21 cellular contexts compared by ENCODE assay signal in genomic region chr14:98204139-98204538, GRCh38.
A peak's percentile ranks its signal among the peaks of the same experiment; 100 is the strongest.
DNase-seq lines count a peak whose midpoint lies in the region; ATAC-seq and TF ChIP-seq lines count a peak whose summit lies in the region.
"Had no signal": no experiment of that assay in that cellular context is flagged by ENCODE, and none has a peak within 500 bp of the region (broad histone marks: within the 10 kb centered on the region; RNA-seq: fewer than 3 reads in every experiment).

No MANE protein-coding gene starts in this region.

- no peaks in the 10 kb centered on the region for H3K9me3 ChIP-seq in CD8-positive, alpha-beta T cell (ENCODE audit: low read length)
- no peaks in the 10 kb centered on the region for H3K9me3 ChIP-seq in endodermal cell (ENCODE audit: control insufficient read depth, low read length)
- H3K9me3 ChIP-seq: body of pancreas, SK-N-SH, thyroid gland had no signal

- peaks cover 75% of the 10 kb centered on the region for H3K4me1 Mint-ChIP-seq in T-helper 2 cell treated with Interferon-gamma antibody and Interleukin-4, amounts not matched to agents 5 μg/mL and 100 μg/mL, for 36 hours (ENCODE audit: low read depth)
- peaks cover 96% of the 10 kb centered on the region for H3K4me1 Mint-ChIP-seq in CD8-positive, alpha-beta T cell (ENCODE audit: low read depth)
- H3K4me1 Mint-ChIP-seq in activated T-cell treated with anti-CD3 and anti-CD28 coated beads, Interleukin-2, amount 50 U/mL, for 72 hours (ENCODE audit: low read depth): peaks cover 97% of the 10 kb centered on the region
- peaks cover 12% of the 10 kb centered on the region for H3K4me1 Mint-ChIP-seq in endodermal cell
- H3K4me1 Mint-ChIP-seq: stimulated activated naive B cell treated with anti-CD40 and anti-IgM and Interleukin-4, amounts not matched to agents 10 μg/mL and 1 μg/mL and 100 μg/mL, for 72 hours had no signal

- POLR2A ChIA-PET in CD8-positive, alpha-beta T cell (lab: Charles Lee): interaction anchor here (0.6 to 1.9 kb wide), 3 partner anchors 14 to 63 kb away, joined by 3 to 6 read pairs (median 4); no protein-coding TSS in a partner anchor

- H3K79me2 ChIP-seq in mesendoderm (ENCODE audit: control insufficient read depth, insufficient read depth, low read length): no peaks in the 10 kb centered on the region

- TF ChIP-seq CTCF in CD8-positive, alpha-beta T cell (IDR thresholded peaks at IDR 0.05): no peak
- peak; percentile 42 for TF ChIP-seq CTCF in endodermal cell (conservative IDR thresholded peaks at IDR 0.05)

- no peaks in the 10 kb centered on the region for H3K79me1 ChIP-seq in mesendoderm (ENCODE audit: low read length)

- H2BK15ac ChIP-seq in mesendoderm (replicated peaks; ENCODE audit: low read depth): no peak overlapping the region

- DNase-seq in T-helper 2 cell treated with Interferon-gamma antibody and Interleukin-4, amounts not matched to agents 5 μg/mL and 100 μg/mL, for 36 hours (ENCODE audit: low spot score): no peak
- DNase-seq in T-helper 2 cell: no peak
- no peak for DNase-seq in CD8-positive, alpha-beta T cell
- no peak for DNase-seq in activated T-cell treated with anti-CD3 and anti-CD28 coated beads, Interleukin-2, amount 50 U/mL, for 72 hours
- DNase-seq in endodermal cell: no peak
- no peak for DNase-seq in hepatic stellate cell (ENCODE audit: low spot score)
- no peak for DNase-seq in NCI-H446 (lab: John Stamatoyannopoulos, UW)
- DNase-seq in mesendoderm: no peak
- DNase-seq: 8988T; activated CD8-positive, alpha-beta memory T cell treated with anti-CD3 and anti-CD28 coated beads, Interleukin-2, amount 50 U/mL, for 48 hours; body of pancreas; GF-D8; Karpas-422; mammary epithelial cell; NCI-H1694 treated with DMSO at 0.1 percent for 48 hours; NCI-H748 treated with DMSO at 0.1 percent for 48 hours; SK-N-SH; stimulated activated naive B cell treated with anti-CD40 and anti-IgM and Interleukin-4, amounts not matched to agents 10 μg/mL and 1 μg/mL and 100 μg/mL, for 72 hours; thyroid gland had no signal

- CTCF ChIA-PET in CD8-positive, alpha-beta T cell (lab: Charles Lee): interaction anchor here (0.7 to 1.9 kb wide), 3 partner anchors 17 to 66 kb away, joined by 3 to 6 read pairs (median 3); no protein-coding TSS in a partner anchor

- H3K27me3 ChIP-seq in CD8-positive, alpha-beta T cell (ENCODE audit: insufficient read depth, low read length): no peaks in the 10 kb centered on the region
- peaks cover 5% of the 10 kb centered on the region for H3K27me3 ChIP-seq in endodermal cell (ENCODE audit: control insufficient read depth, insufficient read depth, low read length, poor library complexity, severe bottlenecking)
- no peaks in the 10 kb centered on the region for H3K27me3 ChIP-seq in mesendoderm (ENCODE audit: insufficient read depth, low read length, poor library complexity)
- H3K27me3 ChIP-seq: body of pancreas, thyroid gland had no signal

- no peak overlapping the region for H3K56ac ChIP-seq in mesendoderm (ENCODE audit: low read length)

- no peak overlapping the region for H3K4me2 ChIP-seq in mesendoderm (ENCODE audit: low read length)
- H3K4me2 ChIP-seq: SK-N-SH, smooth muscle cell had no signal

- peak overlapping the region; percentile 33 for H3K27ac ChIP-seq in CD8-positive, alpha-beta T cell (ENCODE audit: low read depth, low read length)
- H3K27ac ChIP-seq in endodermal cell (ENCODE audit: low read depth, low read length): no peak overlapping the region
- H3K27ac ChIP-seq in mesendoderm (ENCODE audit: low read depth, low read length): no peak overlapping the region
- H3K27ac ChIP-seq: body of pancreas, thyroid gland had no signal

- no peaks in the 10 kb centered on the region for H3K36me3 ChIP-seq in CD8-positive, alpha-beta T cell (ENCODE audit: insufficient read depth, low read length)
- H3K36me3 ChIP-seq in endodermal cell (ENCODE audit: control insufficient read depth, insufficient read depth, low read length) (no peaks in the 10 kb centered on the region), mesendoderm (ENCODE audit: control insufficient read depth, insufficient read depth, low read length) (no peaks in the 10 kb centered on the region)
- H3K36me3 ChIP-seq: thyroid gland had no signal

- H3K4me1 ChIP-seq in CD8-positive, alpha-beta T cell (ENCODE audit: insufficient read depth, low read length): peaks cover 51% of the 10 kb centered on the region
- H3K4me1 ChIP-seq in endodermal cell (ENCODE audit: control insufficient read depth, insufficient read depth, low read length) (peaks cover 4% of the 10 kb centered on the region), mesendoderm (ENCODE audit: control insufficient read depth, low read depth, low read length) (no peaks in the 10 kb centered on the region)
- H3K4me1 ChIP-seq: body of pancreas, thyroid gland had no signal

- H2AK5ac ChIP-seq in mesendoderm (ENCODE audit: low read length): no peak overlapping the region

- H3K4me3 ChIP-seq in CD8-positive, alpha-beta T cell (ENCODE audit: low read depth, low read length): peak overlapping the region; percentile 0
- H3K4me3 ChIP-seq in endodermal cell (ENCODE audit: low read length): no peak overlapping the region
- no peak overlapping the region for H3K4me3 ChIP-seq in mesendoderm (ENCODE audit: low read length)
- H3K4me3 ChIP-seq: body of pancreas, smooth muscle cell, thyroid gland had no signal

- H3K9me3 Mint-ChIP-seq in T-helper 2 cell treated with Interferon-gamma antibody and Interleukin-4, amounts not matched to agents 5 μg/mL and 100 μg/mL, for 36 hours: no peaks in the 10 kb centered on the region
- no peaks in the 10 kb centered on the region for H3K9me3 Mint-ChIP-seq in CD8-positive, alpha-beta T cell
- H3K9me3 Mint-ChIP-seq in activated T-cell treated with anti-CD3 and anti-CD28 coated beads, Interleukin-2, amount 50 U/mL, for 72 hours: no peaks in the 10 kb centered on the region
- H3K9me3 Mint-ChIP-seq in endodermal cell: no peaks in the 10 kb centered on the region
- H3K9me3 Mint-ChIP-seq: stimulated activated naive B cell treated with anti-CD40 and anti-IgM and Interleukin-4, amounts not matched to agents 10 μg/mL and 1 μg/mL and 100 μg/mL, for 72 hours had no signal

- H3K18ac ChIP-seq in mesendoderm (ENCODE audit: low read length): no peak overlapping the region

- H2BK5ac ChIP-seq in mesendoderm (ENCODE audit: low read length): no peak overlapping the region

- H2BK120ac ChIP-seq in mesendoderm (ENCODE audit: low read depth, low read length): no peak overlapping the region

- ATAC-seq in CD8-positive, alpha-beta T cell: no peak
- peak in 1 of 2 donors; percentile 27 for ATAC-seq in activated T-cell treated with anti-CD3 and anti-CD28 coated beads, Interleukin-2, amount 50 U/mL, for 72 hours (replicated peaks in 1 of 2)
- ATAC-seq: activated CD4-positive, CD25-positive, alpha-beta regulatory T cell treated with anti-CD3 and anti-CD28 coated beads, Interleukin-2, amount 50 U/mL, for 24 hours; body of pancreas; stimulated activated naive B cell treated with anti-CD40 and anti-IgM and Interleukin-4, amounts not matched to agents 10 μg/mL and 1 μg/mL and 100 μg/mL, for 72 hours had no signal

- no peak overlapping the region for H3K9ac ChIP-seq in endodermal cell (ENCODE audit: extremely low read depth, low read length, poor library complexity, severe bottlenecking)
- H3K9ac ChIP-seq in mesendoderm (ENCODE audit: low read length): no peak overlapping the region
- H3K9ac ChIP-seq: SK-N-SH had no signal

- H3K4me3 Mint-ChIP-seq in T-helper 2 cell treated with Interferon-gamma antibody and Interleukin-4, amounts not matched to agents 5 μg/mL and 100 μg/mL, for 36 hours: peak overlapping the region; percentile 33
- peak overlapping the region; percentile 79 for H3K4me3 Mint-ChIP-seq in CD8-positive, alpha-beta T cell
- peak overlapping the region; percentile 21 to 77 for H3K4me3 Mint-ChIP-seq in activated T-cell treated with anti-CD3 and anti-CD28 coated beads, Interleukin-2, amount 50 U/mL, for 72 hours
- no peak overlapping the region for H3K4me3 Mint-ChIP-seq in endodermal cell
- H3K4me3 Mint-ChIP-seq: stimulated activated naive B cell treated with anti-CD40 and anti-IgM and Interleukin-4, amounts not matched to agents 10 μg/mL and 1 μg/mL and 100 μg/mL, for 72 hours had no signal

- H4K8ac ChIP-seq in mesendoderm (ENCODE audit: low read depth, low read length): no peak overlapping the region

- WGBS in endodermal cell (ENCODE audit: insufficient coverage in 1 of 2, insufficient read length in 1 of 2), 2 experiments: 73 to 75% methylated on average over 3 of the region's 3 CpGs
- no CpG with 5 or more reads among the region's 3 CpGs for WGBS in mesendoderm (ENCODE audit: extremely low coverage, insufficient coverage, low lambda C conversion rate)

- H3K23ac ChIP-seq in mesendoderm (ENCODE audit: low read length): no peak overlapping the region

- H4K5ac ChIP-seq in mesendoderm (ENCODE audit: low read length): no peak overlapping the region

- H3K27ac Mint-ChIP-seq in T-helper 2 cell treated with Interferon-gamma antibody and Interleukin-4, amounts not matched to agents 5 μg/mL and 100 μg/mL, for 36 hours: peak overlapping the region; percentile 28
- H3K27ac Mint-ChIP-seq in CD8-positive, alpha-beta T cell: peak overlapping the region; percentile 91
- H3K27ac Mint-ChIP-seq in activated T-cell treated with anti-CD3 and anti-CD28 coated beads, Interleukin-2, amount 50 U/mL, for 72 hours: no peak overlapping the region
- H3K27ac Mint-ChIP-seq in endodermal cell: no peak overlapping the region
- H3K27ac Mint-ChIP-seq: stimulated activated naive B cell treated with anti-CD40 and anti-IgM and Interleukin-4, amounts not matched to agents 10 μg/mL and 1 μg/mL and 100 μg/mL, for 72 hours had no signal

- intact Hi-C loops in CD8-positive, alpha-beta T cell (cut with DNase I, micrococcal nuclease): loop anchor here (10.0 kb wide), 3 partner anchors 241 to 981 kb away; no protein-coding TSS in a partner anchor

- no peaks in the 10 kb centered on the region for H3K27me3 Mint-ChIP-seq in T-helper 2 cell treated with Interferon-gamma antibody and Interleukin-4, amounts not matched to agents 5 μg/mL and 100 μg/mL, for 36 hours (ENCODE audit: low read depth)
- no peaks in the 10 kb centered on the region for H3K27me3 Mint-ChIP-seq in CD8-positive, alpha-beta T cell (ENCODE audit: low read depth)
- no peaks in the 10 kb centered on the region for H3K27me3 Mint-ChIP-seq in activated T-cell treated with anti-CD3 and anti-CD28 coated beads, Interleukin-2, amount 50 U/mL, for 72 hours (ENCODE audit: low read depth)
- H3K27me3 Mint-ChIP-seq in endodermal cell (ENCODE audit: insufficient read depth): peaks cover 15% of the 10 kb centered on the region

- H3K4ac ChIP-seq in mesendoderm (ENCODE audit: low read depth, low read length): no peak overlapping the region

- peaks cover 5% of the 10 kb centered on the region for H3K36me3 Mint-ChIP-seq in T-helper 2 cell treated with Interferon-gamma antibody and Interleukin-4, amounts not matched to agents 5 μg/mL and 100 μg/mL, for 36 hours (ENCODE audit: low read depth)
- peaks cover 2% of the 10 kb centered on the region for H3K36me3 Mint-ChIP-seq in CD8-positive, alpha-beta T cell
- no peaks in the 10 kb centered on the region for H3K36me3 Mint-ChIP-seq in activated T-cell treated with anti-CD3 and anti-CD28 coated beads, Interleukin-2, amount 50 U/mL, for 72 hours (ENCODE audit: insufficient read depth in 2 of 2)
- no peaks in the 10 kb centered on the region for H3K36me3 Mint-ChIP-seq in endodermal cell (ENCODE audit: low read depth)
- H3K36me3 Mint-ChIP-seq: stimulated activated naive B cell treated with anti-CD40 and anti-IgM and Interleukin-4, amounts not matched to agents 10 μg/mL and 1 μg/mL and 100 μg/mL, for 72 hours had no signal

Comparison
In these comparisons a context has a peak if more than half of its experiments do, and no peak if none do; other contexts are left out.
1. H3K27ac Mint-ChIP-seq: peak in T-helper 2 cell treated with Interferon-gamma antibody and Interleukin-4, amounts not matched to agents 5 μg/mL and 100 μg/mL, for 36 hours (single experiment) and CD8-positive, alpha-beta T cell (single experiment); none in activated T-cell treated with anti-CD3 and anti-CD28 coated beads, Interleukin-2, amount 50 U/mL, for 72 hours (single experiment) and endodermal cell (single experiment).